In the genomic region with DNA sequence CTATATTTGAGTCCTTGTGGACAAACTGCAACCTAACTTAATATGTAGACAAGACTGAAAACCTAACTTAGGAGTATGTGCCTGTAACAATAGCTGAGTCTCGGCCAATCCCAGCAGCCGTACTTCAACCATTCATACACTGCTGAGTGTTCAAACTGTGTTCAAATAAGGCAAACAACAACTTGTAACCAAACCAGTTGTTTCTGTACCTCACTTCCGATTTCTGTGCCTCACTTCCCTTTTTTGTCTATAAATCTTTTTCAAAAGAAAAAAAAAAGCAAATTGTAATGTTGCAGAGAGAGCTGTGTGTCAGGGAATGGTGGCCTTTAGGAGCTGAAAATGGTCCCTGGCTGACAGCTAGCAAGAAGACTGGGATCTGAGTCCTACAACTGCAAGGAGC, we compare ENCODE assay signal across 1 cellular context.
TF ChIP-seq lines count a peak whose summit lies in the region.

No MANE protein-coding gene starts in this region.

TF ChIP-seq in H1, 55 proteins besides CTCF, POLR2A, EP300 and RAD21:
- TF ChIP-seq TCF12 (IDR thresholded peaks at IDR 0.05; ENCODE audit: low read depth, low read length), result no peak
- TF ChIP-seq, protein P1, sequence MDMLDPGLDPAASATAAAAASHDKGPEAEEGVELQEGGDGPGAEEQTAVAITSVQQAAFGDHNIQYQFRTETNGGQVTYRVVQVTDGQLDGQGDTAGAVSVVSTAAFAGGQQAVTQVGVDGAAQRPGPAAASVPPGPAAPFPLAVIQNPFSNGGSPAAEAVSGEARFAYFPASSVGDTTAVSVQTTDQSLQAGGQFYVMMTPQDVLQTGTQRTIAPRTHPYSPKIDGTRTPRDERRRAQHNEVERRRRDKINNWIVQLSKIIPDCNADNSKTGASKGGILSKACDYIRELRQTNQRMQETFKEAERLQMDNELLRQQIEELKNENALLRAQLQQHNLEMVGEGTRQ (IDR thresholded peaks at IDR 0.05; ENCODE audit: low read length), result no peak
- no peak for TF ChIP-seq FOSL1 (IDR thresholded peaks at IDR 0.05; ENCODE audit: insufficient read depth, low read depth, low read length)
- no peak for TF ChIP-seq KDM5A (IDR thresholded peaks at IDR 0.05; ENCODE audit: low read length)
- no peak for TF ChIP-seq SRF (IDR thresholded peaks at IDR 0.05; ENCODE audit: low read depth, low read length)
- no peak for TF ChIP-seq TBP (IDR thresholded peaks at IDR 0.05; ENCODE audit: low read depth, low read length)
- TF ChIP-seq TAF7 (optimal IDR thresholded peaks at IDR 0.05; ENCODE audit: borderline replicate concordance, low read depth, low read length), result no peak
- TF ChIP-seq, protein P2, sequence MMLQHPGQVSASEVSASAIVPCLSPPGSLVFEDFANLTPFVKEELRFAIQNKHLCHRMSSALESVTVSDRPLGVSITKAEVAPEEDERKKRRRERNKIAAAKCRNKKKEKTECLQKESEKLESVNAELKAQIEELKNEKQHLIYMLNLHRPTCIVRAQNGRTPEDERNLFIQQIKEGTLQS (IDR thresholded peaks at IDR 0.05; ENCODE audit: insufficient read depth, low read depth, low read length), result no peak
- no peak for TF ChIP-seq HDAC2 (IDR thresholded peaks at IDR 0.05; ENCODE audit: borderline replicate concordance in 1 of 2, low read depth in 2 of 2, low read length in 2 of 2)
- TF ChIP-seq BRCA1 (IDR thresholded peaks at IDR 0.05; ENCODE audit: low read depth, low read length), result no peak
- TF ChIP-seq CTBP2 (IDR thresholded peaks at IDR 0.05; ENCODE audit: borderline replicate concordance, insufficient read depth, insufficient read length, low read length), result no peak
- no peak for TF ChIP-seq CHD1 (IDR thresholded peaks at IDR 0.05; ENCODE audit: low read depth, low read length)
- TF ChIP-seq JUN (IDR thresholded peaks at IDR 0.05; ENCODE audit: low read depth, low read length), result no peak
- no peak for TF ChIP-seq YY1 (IDR thresholded peaks at IDR 0.05; ENCODE audit: low read depth, low read length)
- no peak for TF ChIP-seq ASH2L (IDR thresholded peaks at IDR 0.05; ENCODE audit: low read length)
- TF ChIP-seq SIRT6 (IDR thresholded peaks at IDR 0.05; ENCODE audit: low read length), result no peak
- TF ChIP-seq RXRA (IDR thresholded peaks at IDR 0.05; ENCODE audit: insufficient read depth, low read depth, low read length), result no peak
- TF ChIP-seq CBX5 (IDR thresholded peaks at IDR 0.05; ENCODE audit: low read depth, low read length), result no peak
- TF ChIP-seq ZNF274 (IDR thresholded peaks at IDR 0.05; ENCODE audit: borderline replicate concordance, extremely low read depth, low read length), result no peak
TF ChIP-seq in H1: peak in this region for 0.
